In the genomic region with DNA sequence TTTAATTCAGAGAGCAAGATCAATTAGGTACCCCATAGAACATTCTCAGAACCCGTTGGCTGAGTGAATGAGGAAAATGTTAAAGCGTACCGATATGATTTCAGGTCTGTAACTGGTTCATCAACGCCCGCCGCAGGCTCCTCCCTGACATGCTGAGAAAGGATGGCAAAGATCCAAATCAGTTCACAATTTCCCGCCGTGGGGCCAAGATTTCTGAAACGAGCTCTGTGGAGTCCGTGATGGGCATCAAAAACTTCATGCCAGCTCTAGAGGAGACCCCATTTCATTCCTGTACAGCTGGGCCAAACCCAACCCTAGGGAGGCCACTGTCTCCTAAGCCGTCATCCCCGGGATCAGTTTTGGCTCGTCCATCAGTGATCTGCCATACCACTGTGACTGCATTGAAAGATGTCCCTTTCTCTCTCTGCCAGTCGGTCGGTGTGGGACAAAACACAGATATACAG, we compare ENCODE assay signal across 13 cellular contexts. TPM values are rescaled to one million over a fixed set of nuclear protein-coding genes. Genes with fewer than 3 reads are reported as not detected.
DNase-seq lines count a peak whose midpoint lies in the region; TF ChIP-seq lines count a peak whose summit lies in the region.
"Had no signal": no experiment of that assay in that cellular context is flagged by ENCODE, and none has a peak within 500 bp of the region (broad histone marks: within the 10 kb centered on the region; RNA-seq: fewer than 3 reads in every experiment).

No MANE protein-coding gene starts in this region.

- no peaks in the 10 kb centered on the region for H3K9me3 ChIP-seq in HUES48 (ENCODE audit: control insufficient read depth, insufficient read depth, low read length)
- no peaks in the 10 kb centered on the region for H3K9me3 ChIP-seq in duodenal mucosa (ENCODE audit: control insufficient read depth in 1 of 2, low read length in 2 of 2)
- H3K9me3 ChIP-seq in mucosa of rectum (ENCODE audit: control insufficient read depth in 2 of 2, low read length in 2 of 2) = no peaks in the 10 kb centered on the region
- H3K9me3 ChIP-seq in Karpas-422 (ENCODE audit: low read length) = no peaks in the 10 kb centered on the region
- H3K9me3 ChIP-seq: neutrophil had no signal

- H3K9me2 ChIP-seq in Karpas-422 (replicated peaks; ENCODE audit: insufficient read depth, low read length) = no peaks in the 10 kb centered on the region
- H3K9me2 ChIP-seq: SK-N-SH had no signal

- H3K9ac ChIP-seq in HUES48 (ENCODE audit: low read depth, low read length) (no peak overlapping the region), duodenal mucosa (ENCODE audit: low read depth in 1 of 2, low read length in 2 of 2) (peak overlapping the region; percentile 39 to 99), mucosa of rectum (ENCODE audit: low read depth in 1 of 2, low read length in 2 of 2) (peak overlapping the region; percentile 3 to 48), Karpas-422 (ENCODE audit: low read length) (no peak overlapping the region)
- H3K9ac ChIP-seq: SK-N-SH had no signal

- no peak overlapping the region for H3K4me2 ChIP-seq in Karpas-422 (ENCODE audit: low read depth, low read length, poor library complexity, severe bottlenecking)

- no peak for TF ChIP-seq CTCF in C4-2B (conservative IDR thresholded peaks at IDR 0.05)

- peaks cover 24% of the 10 kb centered on the region for H4K20me1 ChIP-seq in Karpas-422 (ENCODE audit: insufficient read depth, low read depth, low read length)

- H3K36me3 ChIP-seq in HUES48 (ENCODE audit: control insufficient read depth, insufficient read depth, low read length) (peaks cover 52% of the 10 kb centered on the region), duodenal mucosa (ENCODE audit: control insufficient read depth in 1 of 2, insufficient read depth in 2 of 2, low read length in 2 of 2) (peaks cover 5 to 19% of the 10 kb centered on the region in 2 donors), mucosa of rectum (ENCODE audit: control insufficient read depth in 2 of 2, insufficient read depth in 2 of 2, low read length in 2 of 2) (peaks cover 14 to 18% of the 10 kb centered on the region in 2 donors), Karpas-422 (ENCODE audit: insufficient read depth, low read length) (peaks cover 56% of the 10 kb centered on the region)
- H3K36me3 ChIP-seq: neutrophil had no signal

- H3K4me1 ChIP-seq in HUES48 (ENCODE audit: control insufficient read depth, insufficient read depth, low read length) = peaks cover 51% of the 10 kb centered on the region
- H3K4me1 ChIP-seq in duodenal mucosa (ENCODE audit: control insufficient read depth in 1 of 2, insufficient read depth in 2 of 2, low read length in 2 of 2) = peaks cover 32 to 57% of the 10 kb centered on the region in 2 donors
- peaks cover 32 to 50% of the 10 kb centered on the region in 2 donors for H3K4me1 ChIP-seq in mucosa of rectum (ENCODE audit: control insufficient read depth in 2 of 2, insufficient read depth in 2 of 2, low read length in 2 of 2)
- peaks cover 44% of the 10 kb centered on the region for H3K4me1 ChIP-seq in Karpas-422 (ENCODE audit: low read length)

- H2AFZ ChIP-seq in Karpas-422 (ENCODE audit: low read length) = no peak overlapping the region

- H3K27ac ChIP-seq in C4-2B = peak overlapping the region; percentile 32
- H3K27ac ChIP-seq in HUES48 (ENCODE audit: low read depth, low read length) = peak overlapping the region; percentile 99
- H3K27ac ChIP-seq in duodenal mucosa (ENCODE audit: low read depth, low read length) = peak overlapping the region; percentile 89
- peak overlapping the region; percentile 93 to 99 for H3K27ac ChIP-seq in mucosa of rectum (ENCODE audit: low read depth in 2 of 2, low read length in 2 of 2)
- H3K27ac ChIP-seq in Karpas-422 (ENCODE audit: low read length) = no peak overlapping the region
- H3K27ac ChIP-seq: neutrophil had no signal

- peaks cover 54% of the 10 kb centered on the region for H3K79me2 ChIP-seq in Karpas-422 (ENCODE audit: low read length)

- no peak for DNase-seq in activated CD4-positive, CD25-positive, alpha-beta regulatory T cell (lab: John Stamatoyannopoulos, UW)
- DNase-seq in Karpas-422 (no peak), NCI-H526 treated with DMSO at 0.1 percent for 48 hours (lab: John Stamatoyannopoulos, UW) (no peak), NCI-H2227 (lab: John Stamatoyannopoulos, UW; ENCODE audit: unreplicated experiment) (no peak)
- DNase-seq: activated CD8-positive, alpha-beta memory T cell treated with anti-CD3 and anti-CD28 coated beads for 24 hours; amniotic stem cell; Kasumi-1; SK-N-SH had no signal

- H3K4me3 ChIP-seq in HUES48 (ENCODE audit: low read depth, low read length) (no peak overlapping the region), duodenal mucosa (ENCODE audit: low read depth in 1 of 2, low read length in 2 of 2) (peak overlapping the region; percentile 18 to 23), mucosa of rectum (ENCODE audit: low read length in 2 of 2) (peak overlapping the region; percentile 28 to 32), Karpas-422 (ENCODE audit: low read length) (no peak overlapping the region)

- H3K27me3 ChIP-seq in HUES48 (ENCODE audit: control insufficient read depth, insufficient read depth, low read length) = no peaks in the 10 kb centered on the region
- H3K27me3 ChIP-seq in duodenal mucosa (ENCODE audit: control insufficient read depth in 1 of 2, insufficient read depth in 2 of 2, low read length in 2 of 2) = no peaks in the 10 kb centered on the region
- no peaks in the 10 kb centered on the region for H3K27me3 ChIP-seq in mucosa of rectum (ENCODE audit: control insufficient read depth in 2 of 2, insufficient read depth in 2 of 2, low read length in 2 of 2)
- H3K27me3 ChIP-seq in Karpas-422 (ENCODE audit: low read length) = no peaks in the 10 kb centered on the region

RNA-seq across cellular contexts. Expression of a gene that starts 7.3 kb away (rescaled TPM):
- total RNA-seq in Karpas-422 (2014; rRNA removed; shearing (Covaris generic); ENCODE audit: low replicate concordance) = 82.6 and 110 TPM in 2 replicates

Comparison
In these comparisons a context has a peak if more than half of its experiments do, and no peak if none do; other contexts are left out.
1. H3K4me3 ChIP-seq: peak in duodenal mucosa (2 of 2) and mucosa of rectum (2 of 2); none in HUES48 (single experiment) and Karpas-422 (single experiment).
2. H3K9ac ChIP-seq: peak in duodenal mucosa (2 of 2) and mucosa of rectum (2 of 2); none in HUES48 (single experiment) and Karpas-422 (single experiment).